Comparison of ENCODE assay signal across 20 cellular contexts in the genomic region with DNA sequence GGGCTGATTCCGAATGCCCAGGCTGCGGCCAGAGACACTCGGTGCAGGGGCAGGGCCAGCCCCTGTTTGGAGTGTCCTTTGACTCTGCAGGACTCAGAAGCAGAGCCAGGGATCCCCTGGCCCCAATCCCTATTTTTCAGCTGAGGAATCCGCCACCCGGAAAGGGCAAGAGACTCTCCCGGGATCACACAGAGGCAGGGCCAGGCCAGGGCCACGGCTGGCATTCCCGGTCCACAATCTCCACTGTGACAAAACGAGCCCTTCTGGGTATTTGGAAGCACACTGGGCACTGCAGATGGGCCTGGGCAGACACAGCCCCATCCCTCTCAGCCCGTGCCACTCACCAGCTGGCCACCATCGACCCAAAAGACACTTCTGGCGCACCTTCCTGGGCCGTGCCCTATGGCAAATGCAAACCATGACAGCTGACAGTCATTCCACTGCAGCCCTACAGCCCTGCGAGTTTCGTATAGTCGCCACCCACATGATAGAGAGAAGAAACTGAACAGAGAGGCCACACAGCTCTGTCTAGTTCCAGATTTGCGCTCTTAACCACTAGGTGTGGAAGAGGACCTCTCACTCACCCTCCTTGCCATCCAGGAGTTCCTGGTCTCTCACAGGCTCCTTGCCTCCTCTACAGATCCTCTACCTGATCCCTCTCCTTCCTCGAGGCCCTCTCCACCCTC. TPM values are rescaled to one million over a fixed set of nuclear protein-coding genes. Genes with fewer than 3 reads are reported as not detected.
DNase-seq lines count a peak whose midpoint lies in the region; ATAC-seq and TF ChIP-seq lines count a peak whose summit lies in the region.
"Had no signal": no experiment of that assay in that cellular context is flagged by ENCODE, and none has a peak within 500 bp of the region (broad histone marks: within the 10 kb centered on the region; RNA-seq: fewer than 3 reads in every experiment).

No MANE protein-coding gene starts in this region.

- H3K79me1 ChIP-seq in mesenchymal stem cell (replicated peaks; ENCODE audit: low read length, poor library complexity, severe bottlenecking) = no peaks in the 10 kb centered on the region

- ATAC-seq in GM18867 (IDR thresholded peaks at IDR 0.05; ENCODE audit: unreplicated experiment) (peak; percentile 81), GM21529 (IDR thresholded peaks at IDR 0.05; ENCODE audit: unreplicated experiment) (peak; percentile 77), HG03565 (IDR thresholded peaks at IDR 0.05; ENCODE audit: unreplicated experiment) (peak; percentile 41), GM21528 (IDR thresholded peaks at IDR 0.05; ENCODE audit: low FRiP score, unreplicated experiment) (no peak), T-cell (replicated peaks in 1 of 4) (no peak)
- ATAC-seq: gastrocnemius medialis, HCT116, left lobe of liver had no signal

- no peak overlapping the region for H3K4me2 ChIP-seq in mesenchymal stem cell (ENCODE audit: low read length, poor library complexity, severe bottlenecking)

- peaks cover 0 to 21% (median 0%) of the 10 kb centered on the region in 6 donors for H3K36me3 ChIP-seq in spleen
- no peaks in the 10 kb centered on the region for H3K36me3 ChIP-seq in mesenchymal stem cell (ENCODE audit: control insufficient read depth in 1 of 2, insufficient read depth in 2 of 2, low read depth in 1 of 2, low read length in 2 of 2)
- H3K36me3 ChIP-seq: gastrocnemius medialis, thyroid gland had no signal

- H3K23ac ChIP-seq in mesenchymal stem cell (ENCODE audit: low read length in 2 of 2) = no peak overlapping the region

- no peaks in the 10 kb centered on the region for H3K9me3 ChIP-seq in spleen
- peaks cover 3% of the 10 kb centered on the region for H3K9me3 ChIP-seq in mesenchymal stem cell (ENCODE audit: control insufficient read depth, low read length)
- H3K9me3 ChIP-seq: gastrocnemius medialis, thyroid gland had no signal

- no peaks in the 10 kb centered on the region for H3K36me3 Mint-ChIP-seq in T-cell

- intact Hi-C loops in spleen (cut with DNase I; ENCODE audit: low total_unique reads) = loop anchor here (10.0 kb wide), 1 partner anchor 69 kb away; no protein-coding TSS in a partner anchor

- H2BK12ac ChIP-seq in mesenchymal stem cell (ENCODE audit: low read length in 2 of 2) = no peak overlapping the region

- no peak overlapping the region for H2BK120ac ChIP-seq in mesenchymal stem cell (ENCODE audit: low read depth, low read length)

- peak overlapping the region in 1 of 2 donors; percentile 39 for H3K27ac Mint-ChIP-seq in T-cell

- peaks cover 0 to 24% (median 0%) of the 10 kb centered on the region in 7 donors for H3K27me3 ChIP-seq in spleen (replicated peaks in 1 of 7)
- H3K27me3 ChIP-seq in mesenchymal stem cell (ENCODE audit: control insufficient read depth in 1 of 2, insufficient read depth in 1 of 2, low read length in 2 of 2) = peaks cover 77 to 89% of the 10 kb centered on the region in 2 experiments
- H3K27me3 ChIP-seq: thyroid gland had no signal

- POLR2A ChIA-PET in T-cell (lab: Charles Lee) = no interaction called here

- CTCF ChIA-PET in T-cell (lab: Charles Lee) = no interaction called here

- DNase-seq in spleen (no peak), mesenchymal stem cell (no peak), T-cell (no peak)
- DNase-seq: activated CD4-positive, CD25-positive, alpha-beta regulatory T cell treated with anti-CD3 and anti-CD28 coated beads, Interleukin-2, amount 50 U/mL, for 72 hours; activated naive CD4-positive, alpha-beta T cell; gastrocnemius medialis; GF-D8; KBM-7; stimulated activated CD4-positive, alpha-beta T cell treated with anti-CD3 and anti-CD28 coated beads, Interleukin-4, amount 100 ng/mL, for 4 hours; T-helper 2 cell; thyroid gland had no signal

- H3K14ac ChIP-seq in mesenchymal stem cell (ENCODE audit: low read length in 2 of 2) = no peak overlapping the region

- peaks cover 16 to 29% (median 22%) of the 10 kb centered on the region in 3 donors for H3K4me1 Mint-ChIP-seq in T-cell

- TF ChIP-seq CTCF in spleen (IDR thresholded peaks at IDR 0.05 in 8 of 11, conservative IDR thresholded peaks at IDR 0.05 in 3 of 11) = no peak

- H3K4me3 Mint-ChIP-seq in T-cell = no peak overlapping the region

- WGBS in spleen, 5 donors = 62 to 78% (median 70%) methylated on average over 8 to 18 of the region's 18 CpGs
- WGBS in mesenchymal stem cell = 86% methylated on average over 18 of the region's 18 CpGs

- H3K27ac ChIP-seq in spleen = peak overlapping the region in 5 of 8 donors; percentile 70 to 89 (median 81)
- no peak overlapping the region for H3K27ac ChIP-seq in mesenchymal stem cell (ENCODE audit: low read length, poor library complexity, severe bottlenecking)
- H3K27ac ChIP-seq: gastrocnemius medialis, thyroid gland had no signal

- no peak overlapping the region for H2AK5ac ChIP-seq in mesenchymal stem cell (ENCODE audit: low read length, severe bottlenecking)

- H3K4me1 ChIP-seq in spleen = peaks cover 2 to 91% (median 50%) of the 10 kb centered on the region in 6 donors
- peaks cover 2% of the 10 kb centered on the region for H3K4me1 ChIP-seq in mesenchymal stem cell (ENCODE audit: control insufficient read depth, insufficient read depth, low read depth, low read length)
- H3K4me1 ChIP-seq: gastrocnemius medialis had no signal

- no peak overlapping the region for H3K9ac ChIP-seq in mesenchymal stem cell (ENCODE audit: low read length)

- H2BK5ac ChIP-seq in mesenchymal stem cell (ENCODE audit: low read depth, low read length, poor library complexity, severe bottlenecking) = no peak overlapping the region

- H3K27me3 Mint-ChIP-seq in T-cell = peaks cover 0 to 9% of the 10 kb centered on the region in 2 donors

- H2BK15ac ChIP-seq in mesenchymal stem cell (ENCODE audit: low read depth, poor library complexity, severe bottlenecking) = no peak overlapping the region

- no peak overlapping the region for H3K4ac ChIP-seq in mesenchymal stem cell (ENCODE audit: low read depth in 1 of 2, low read length in 2 of 2)

- H2AFZ ChIP-seq in mesenchymal stem cell (ENCODE audit: low read depth, low read length) = no peak overlapping the region

- no peak overlapping the region for H3K18ac ChIP-seq in mesenchymal stem cell (ENCODE audit: low read depth in 1 of 2, low read length in 2 of 2)

- H3K9me3 Mint-ChIP-seq in T-cell = no peaks in the 10 kb centered on the region

- no peak overlapping the region for H4K91ac ChIP-seq in mesenchymal stem cell (ENCODE audit: low read length)

- peak overlapping the region in 1 of 8 donors; percentile 76 for H3K4me3 ChIP-seq in spleen
- H3K4me3 ChIP-seq in mesenchymal stem cell (ENCODE audit: insufficient read depth in 1 of 2, low read depth in 1 of 2, low read length in 2 of 2) = no peak overlapping the region
- H3K4me3 ChIP-seq: gastrocnemius medialis, thyroid gland had no signal

- TF ChIP-seq POLR2A in spleen (IDR thresholded peaks at IDR 0.05) = no peak

- no peak overlapping the region for H4K8ac ChIP-seq in mesenchymal stem cell (ENCODE audit: low read length)

RNA-seq across cellular contexts. Expression of a gene that starts 13.3 kb away (rescaled TPM):
- 100 to 1,000 TPM; 127 to 378 (median 231) TPM for total RNA-seq in spleen
- 100 to 1,000 TPM in 1 of 3 donors, 10 to 100 TPM in 2; 46.5 to 182 (median 65.0) TPM for polyA plus RNA-seq in spleen
- not detected for polyA plus RNA-seq in mesenchymal stem cell (2013, experiment 1 of 2)
- not detected for polyA plus RNA-seq in mesenchymal stem cell (2013, experiment 2 of 2)
- under 1 TPM in 3 of 5 donors, not detected in 2; 0.19 to 0.30 (median 0.29) TPM for total RNA-seq in T-cell
- total RNA-seq: gastrocnemius medialis, osteocyte had no signal
- polyA plus RNA-seq: BJ had no signal

RNA-seq across cellular contexts. Expression of a gene that starts 43.7 kb away (rescaled TPM):
- under 1 TPM in 4 of 7 donors, not detected in 3; 0.18 to 0.50 (median 0.33) TPM for total RNA-seq in spleen
- under 1 TPM in 1 of 3 donors, not detected in 2; 0.15 TPM for polyA plus RNA-seq in spleen
- polyA plus RNA-seq in mesenchymal stem cell (2013, experiment 1 of 2) = not detected
- not detected for polyA plus RNA-seq in mesenchymal stem cell (2013, experiment 2 of 2)
- not detected for total RNA-seq in T-cell
- total RNA-seq: gastrocnemius medialis, left lobe of liver, mucosa of gallbladder, osteocyte, thyroid gland had no signal
- polyA plus RNA-seq: BJ had no signal

Comparison
In these comparisons a context has a peak if more than half of its experiments do, and no peak if none do; other contexts are left out.
1. ATAC-seq: peak in GM18867 (single experiment), GM21529 (single experiment) and HG03565 (single experiment); none in GM21528 (single experiment) and T-cell (0 of 4).
2. RNA of a gene that starts 13.3 kb away (total RNA-seq): 127 to 378 TPM in spleen; 0.19 to 0.30 TPM in T-cell; every median in the first group is over 10 times any median in the second.